In genomic region chr7:5424689-5425506, GRCh38 we compare ENCODE assay signal across 8 cellular contexts. TPM values are rescaled to one million over a fixed set of nuclear protein-coding genes. Genes with fewer than 3 reads are reported as not detected.
A peak's percentile ranks its signal among the peaks of the same experiment; 100 is the strongest.
DNase-seq lines count a peak whose midpoint lies in the region; ATAC-seq and TF ChIP-seq lines count a peak whose summit lies in the region.

No MANE protein-coding gene starts in this region.

- peaks cover 62% of the 10 kb centered on the region for H3K4me1 Mint-ChIP-seq in activated B cell treated with CpG ODN at 0.5 μM for 24 hours
- H3K4me1 Mint-ChIP-seq in nephron progenitor cell: peaks cover 6% of the 10 kb centered on the region

- H3K36me3 Mint-ChIP-seq in activated B cell treated with CpG ODN at 0.5 μM for 24 hours (ENCODE audit: low read depth): no peaks in the 10 kb centered on the region
- no peaks in the 10 kb centered on the region for H3K36me3 Mint-ChIP-seq in nephron progenitor cell (ENCODE audit: low read depth)

- H3K9me3 Mint-ChIP-seq in activated B cell treated with CpG ODN at 0.5 μM for 24 hours (no peaks in the 10 kb centered on the region), nephron progenitor cell (no peaks in the 10 kb centered on the region)

- TF ChIP-seq CTCF in activated B cell treated with CpG ODN at 0.5 μM for 24 hours (IDR thresholded peaks at IDR 0.05) (no peak), fibroblast of the aortic adventitia (IDR thresholded peaks at IDR 0.05; ENCODE audit: insufficient read depth, low read length) (peak; percentile 21), nephron progenitor cell (IDR thresholded peaks at IDR 0.05) (no peak)

- H3K4me3 ChIP-seq in fibroblast of the aortic adventitia (ENCODE audit: low read depth, low read length): peak overlapping the region; percentile 91

- CTCF ChIA-PET in activated B cell treated with CpG ODN at 0.5 μM for 24 hours (lab: Charles Lee): interaction anchor here (1.8 kb wide), 1 partner anchor 28 kb away, joined by 5 read pairs; no protein-coding TSS in a partner anchor

- ATAC-seq in activated B cell treated with CpG ODN at 0.5 μM for 24 hours (ENCODE audit: low read depth) (no peak), HG03039 (IDR thresholded peaks at IDR 0.05; ENCODE audit: unreplicated experiment) (no peak), GM18907 (IDR thresholded peaks at IDR 0.05; ENCODE audit: unreplicated experiment) (no peak)

- peak overlapping the region; percentile 71 for H3K4me3 Mint-ChIP-seq in activated B cell treated with CpG ODN at 0.5 μM for 24 hours
- H3K4me3 Mint-ChIP-seq in nephron progenitor cell: peak overlapping the region; percentile 98

- intact Hi-C loops in activated B cell treated with CpG ODN at 0.5 μM for 24 hours (cut with micrococcal nuclease): loop anchor here (1.0 to 5.0 kb wide), 4 partner anchors 28 to 267 kb away; no protein-coding TSS in a partner anchor

- POLR2A ChIA-PET in activated B cell treated with CpG ODN at 0.5 μM for 24 hours (lab: Charles Lee): interaction anchor here (0.7 to 2.5 kb wide), 2 partner anchors 28 to 103 kb away, joined by 3 to 14 read pairs; no protein-coding TSS in a partner anchor

- peaks cover 27% of the 10 kb centered on the region for H3K27me3 Mint-ChIP-seq in activated B cell treated with CpG ODN at 0.5 μM for 24 hours
- peaks cover 3% of the 10 kb centered on the region for H3K27me3 Mint-ChIP-seq in nephron progenitor cell (ENCODE audit: low read depth, poor library complexity)

- peak; percentile 39 for DNase-seq in DMS153 (lab: John Stamatoyannopoulos, UW)
- DNase-seq in KBM-7: peak; percentile 74
- peak; percentile 31 for DNase-seq in activated B cell treated with CpG ODN at 0.5 μM for 24 hours
- peak; percentile 67 for DNase-seq in fibroblast of the aortic adventitia (ENCODE audit: low read depth)
- peak; percentile 37 for DNase-seq in nephron progenitor cell
- no peak for DNase-seq in GOT3 (lab: John Stamatoyannopoulos, UW)

- in situ Hi-C loops in KBM-7 (cut with MboI; ENCODE audit: low pct_unique_long_range_greater_than_20kb, low sequenced_read_pairs): no loop called here

- H3K27ac Mint-ChIP-seq in activated B cell treated with CpG ODN at 0.5 μM for 24 hours: peak overlapping the region; percentile 46
- peak overlapping the region; percentile 100 for H3K27ac Mint-ChIP-seq in nephron progenitor cell

RNA-seq across cellular contexts. Expression of gene TNRC18, which starts 1.3 kb away (rescaled TPM):
- total RNA-seq in activated B cell treated with CpG ODN at 0.5 μM for 24 hours (55.0 and 57.2 TPM in 2 replicates), fibroblast of the aortic adventitia (ENCODE audit: low replicate concordance) (57.8 and 155 TPM in 2 replicates)
